8 cellular contexts compared by ENCODE assay signal in genomic region chr13:75482820-75483079, GRCh38. TPM values are rescaled to one million over a fixed set of nuclear protein-coding genes. Genes with fewer than 3 reads are reported as not detected.
DNase-seq lines count a peak whose midpoint lies in the region; ATAC-seq and TF ChIP-seq lines count a peak whose summit lies in the region.

No MANE protein-coding gene starts in this region.

- H3K27me3 Mint-ChIP-seq in activated CD4-positive, alpha-beta memory T cell treated with anti-CD3 and anti-CD28 coated beads for 36 hours, result peaks cover 65% of the 10 kb centered on the region
- H3K27me3 Mint-ChIP-seq in glutamatergic neuron (ENCODE audit: unreplicated experiment), result peaks cover 7% of the 10 kb centered on the region

- no peaks in the 10 kb centered on the region for H3K9me3 ChIP-seq in HEK293 (ENCODE audit: control insufficient read depth, insufficient read depth, low read depth, low read length)

- peaks cover 2% of the 10 kb centered on the region for H3K36me3 Mint-ChIP-seq in activated CD4-positive, alpha-beta memory T cell treated with anti-CD3 and anti-CD28 coated beads for 36 hours
- H3K36me3 Mint-ChIP-seq in glutamatergic neuron (ENCODE audit: unreplicated experiment), result no peaks in the 10 kb centered on the region

- POLR2A ChIA-PET in HEK293 (lab: Yijun Ruan, JAX), result interaction anchor here (1.0 to 1.3 kb wide), 3 partner anchors 14 to 64 kb away, joined by 3 to 5 read pairs (median 4); no protein-coding TSS in a partner anchor
- POLR2A ChIA-PET in activated CD4-positive, alpha-beta memory T cell treated with anti-CD3 and anti-CD28 coated beads for 36 hours (lab: Charles Lee), result no interaction called here

- H3K4me3 Mint-ChIP-seq in activated CD4-positive, alpha-beta memory T cell treated with anti-CD3 and anti-CD28 coated beads for 36 hours, result peak overlapping the region; percentile 93
- H3K4me3 Mint-ChIP-seq in glutamatergic neuron (ENCODE audit: unreplicated experiment), result peak overlapping the region; percentile 89

- peak overlapping the region; percentile 70 for H3K4me3 ChIP-seq in HEK293 (ENCODE audit: low read depth, low read length)
- H3K4me3 ChIP-seq in skin epidermis, result peak overlapping the region; percentile 66 to 95 (median 82)

- CTCF ChIA-PET in HEK293 (lab: Yijun Ruan, JAX), result interaction anchor here (0.5 to 2.3 kb wide), 21 partner anchors 12 to 1216 kb away, joined by 3 to 14 read pairs (median 5); no protein-coding TSS in a partner anchor
- CTCF ChIA-PET in activated CD4-positive, alpha-beta memory T cell treated with anti-CD3 and anti-CD28 coated beads for 36 hours (lab: Charles Lee), result interaction anchor here (0.8 to 1.8 kb wide), 16 partner anchors 8 to 395 kb away, joined by 3 to 12 read pairs (median 5); partner anchors contain the start of gene UCHL3

- no peaks in the 10 kb centered on the region for H3K36me3 ChIP-seq in HEK293 (ENCODE audit: control insufficient read depth in 2 of 2, insufficient read depth in 1 of 2, low read length in 2 of 2)

- DNase-seq in activated CD4-positive, alpha-beta memory T cell treated with anti-CD3 and anti-CD28 coated beads for 36 hours, result no peak
- no peak for DNase-seq in glutamatergic neuron
- no peak for DNase-seq in globus pallidus (ENCODE audit: low spot score)
- no peak for DNase-seq in germinal center (ENCODE audit: low spot score)
- DNase-seq in NCI-H524 treated with DMSO at 0.1 percent for 48 hours (lab: John Stamatoyannopoulos, UW), result no peak

- TF ChIP-seq CTCF in HEK293 (tag by site-specific recombination; IDR thresholded peaks at IDR 0.05) (no peak), glutamatergic neuron (IDR thresholded peaks at IDR 0.05; ENCODE audit: partially characterized antibody, unreplicated experiment) (peak; percentile 1)

- ATAC-seq in GM21423 (IDR thresholded peaks at IDR 0.05; ENCODE audit: unreplicated experiment), result no peak

- no peak overlapping the region for H3K27ac Mint-ChIP-seq in activated CD4-positive, alpha-beta memory T cell treated with anti-CD3 and anti-CD28 coated beads for 36 hours
- no peak overlapping the region for H3K27ac Mint-ChIP-seq in glutamatergic neuron (ENCODE audit: unreplicated experiment)

- no peaks in the 10 kb centered on the region; the same call in 1 of the 2 replicates for H3K4me1 ChIP-seq in HEK293 (ENCODE audit: control insufficient read depth, insufficient read depth, low read length)

- intact Hi-C loops in activated CD4-positive, alpha-beta memory T cell treated with anti-CD3 and anti-CD28 coated beads for 36 hours (cut with micrococcal nuclease), result loop anchor here (1.0 to 5.0 kb wide), 5 partner anchors 54 to 156 kb away; partner anchors contain the start of genes COMMD6 and UCHL3

- H3K9me3 Mint-ChIP-seq in activated CD4-positive, alpha-beta memory T cell treated with anti-CD3 and anti-CD28 coated beads for 36 hours, result no peaks in the 10 kb centered on the region
- H3K9me3 Mint-ChIP-seq in glutamatergic neuron (ENCODE audit: unreplicated experiment), result peaks cover 3% of the 10 kb centered on the region

- H3K27ac ChIP-seq in HEK293 (ENCODE audit: extremely low read depth, low read depth, low read length) (no peak overlapping the region), skin epidermis (peak overlapping the region in 18 of 21 experiments; percentile 9 to 87 (median 78))

- H3K4me1 Mint-ChIP-seq in activated CD4-positive, alpha-beta memory T cell treated with anti-CD3 and anti-CD28 coated beads for 36 hours (ENCODE audit: low read depth), result peaks cover 13% of the 10 kb centered on the region
- H3K4me1 Mint-ChIP-seq in glutamatergic neuron (ENCODE audit: low read depth, unreplicated experiment), result peaks cover 4% of the 10 kb centered on the region

TF ChIP-seq in HEK293, 187 proteins besides CTCF, POLR2A, EP300 and RAD21:
- no peak for TF ChIP-seq ZBTB6 (tag by site-specific recombination; IDR thresholded peaks at IDR 0.05)
- TF ChIP-seq KLF7 (tag by site-specific recombination; IDR thresholded peaks at IDR 0.05; ENCODE audit: borderline replicate concordance), result no peak
- no peak for TF ChIP-seq ZNF114 (tag by site-specific recombination; IDR thresholded peaks at IDR 0.05)
- TF ChIP-seq BCL11B (tag by site-specific recombination; IDR thresholded peaks at IDR 0.05; ENCODE audit: low read depth), result no peak
- TF ChIP-seq, protein P1, sequence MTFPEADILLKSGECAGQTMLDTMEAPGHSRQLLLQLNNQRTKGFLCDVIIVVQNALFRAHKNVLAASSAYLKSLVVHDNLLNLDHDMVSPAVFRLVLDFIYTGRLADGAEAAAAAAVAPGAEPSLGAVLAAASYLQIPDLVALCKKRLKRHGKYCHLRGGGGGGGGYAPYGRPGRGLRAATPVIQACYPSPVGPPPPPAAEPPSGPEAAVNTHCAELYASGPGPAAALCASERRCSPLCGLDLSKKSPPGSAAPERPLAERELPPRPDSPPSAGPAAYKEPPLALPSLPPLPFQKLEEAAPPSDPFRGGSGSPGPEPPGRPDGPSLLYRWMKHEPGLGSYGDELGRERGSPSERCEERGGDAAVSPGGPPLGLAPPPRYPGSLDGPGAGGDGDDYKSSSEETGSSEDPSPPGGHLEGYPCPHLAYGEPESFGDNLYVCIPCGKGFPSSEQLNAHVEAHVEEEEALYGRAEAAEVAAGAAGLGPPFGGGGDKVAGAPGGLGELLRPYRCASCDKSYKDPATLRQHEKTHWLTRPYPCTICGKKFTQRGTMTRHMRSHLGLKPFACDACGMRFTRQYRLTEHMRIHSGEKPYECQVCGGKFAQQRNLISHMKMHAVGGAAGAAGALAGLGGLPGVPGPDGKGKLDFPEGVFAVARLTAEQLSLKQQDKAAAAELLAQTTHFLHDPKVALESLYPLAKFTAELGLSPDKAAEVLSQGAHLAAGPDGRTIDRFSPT (tag by site-specific recombination; IDR thresholded peaks at IDR 0.05), result no peak
- TF ChIP-seq, protein P2, sequence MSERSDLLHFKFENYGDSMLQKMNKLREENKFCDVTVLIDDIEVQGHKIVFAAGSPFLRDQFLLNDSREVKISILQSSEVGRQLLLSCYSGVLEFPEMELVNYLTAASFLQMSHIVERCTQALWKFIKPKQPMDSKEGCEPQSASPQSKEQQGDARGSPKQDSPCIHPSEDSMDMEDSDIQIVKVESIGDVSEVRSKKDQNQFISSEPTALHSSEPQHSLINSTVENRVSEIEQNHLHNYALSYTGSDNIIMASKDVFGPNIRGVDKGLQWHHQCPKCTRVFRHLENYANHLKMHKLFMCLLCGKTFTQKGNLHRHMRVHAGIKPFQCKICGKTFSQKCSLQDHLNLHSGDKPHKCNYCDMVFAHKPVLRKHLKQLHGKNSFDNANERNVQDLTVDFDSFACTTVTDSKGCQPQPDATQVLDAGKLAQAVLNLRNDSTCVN (tag by site-specific recombination; optimal IDR thresholded peaks at IDR 0.05), result no peak
- TF ChIP-seq ZNF202 (tag by site-specific recombination; IDR thresholded peaks at IDR 0.05; ENCODE audit: borderline replicate concordance), result no peak
- TF ChIP-seq ZNF362 (tag by site-specific recombination; IDR thresholded peaks at IDR 0.05), result 0 out of 2 replicates have a peak, but pooled peaks have one; percentile 44
TF ChIP-seq in HEK293: peak in this region for 1.

RNA-seq across cellular contexts. Expression of gene TBC1D4, which starts 0.8 kb away (rescaled TPM):
- total RNA-seq in activated CD4-positive, alpha-beta memory T cell treated with anti-CD3 and anti-CD28 coated beads for 36 hours, result 10 to 100 TPM; 13.0 to 14.8 TPM
- 4.8 TPM for total RNA-seq in glutamatergic neuron (ENCODE audit: unreplicated experiment)

RNA-seq across cellular contexts. Expression of gene COMMD6, which starts 54.9 kb away (rescaled TPM):
- total RNA-seq in activated CD4-positive, alpha-beta memory T cell treated with anti-CD3 and anti-CD28 coated beads for 36 hours, result 100 to 1,000 TPM; 130 to 136 TPM
- 109 TPM for total RNA-seq in glutamatergic neuron (ENCODE audit: unreplicated experiment)
